ENCODE assay signal across 8 cellular contexts in genomic region chr9:6049798-6050197, GRCh38. TPM values are rescaled to one million over a fixed set of nuclear protein-coding genes. Genes with fewer than 3 reads are reported as not detected.
DNase-seq lines count a peak whose midpoint lies in the region; ATAC-seq and TF ChIP-seq lines count a peak whose summit lies in the region.

No MANE protein-coding gene starts in this region.

- DNase-seq in NOMO-1 treated with DMSO at 0.1 percent for 48 hours (lab: John Stamatoyannopoulos, UW; ENCODE audit: unreplicated experiment) = peak; percentile 5
- DNase-seq in NOMO-1 (lab: John Stamatoyannopoulos, UW; ENCODE audit: unreplicated experiment in 2 of 2) = no peak
- peak; percentile 35 for DNase-seq in HCT116 (ENCODE audit: low read depth, low spot score)
- peak; percentile 76 for DNase-seq in RPMI8226
- DNase-seq in foreskin fibroblast = no peak
- no peak for DNase-seq in left ventricle myocardium superior
- no peak for DNase-seq in stomach
- no peak for DNase-seq in DMS79 treated with DMSO at 0.1 percent for 48 hours (lab: John Stamatoyannopoulos, UW)

- H3K4me2 ChIP-seq in HCT116 (ENCODE audit: low read length) = no peak overlapping the region

- H3K27me3 ChIP-seq in HCT116 (ENCODE audit: insufficient read depth, low read length) (no peaks in the 10 kb centered on the region), stomach (peaks cover 0 to 15% (median 0%) of the 10 kb centered on the region in 3 donors)

- TF ChIP-seq POLR2A in HCT116 (IDR thresholded peaks at IDR 0.05; ENCODE audit: borderline replicate concordance, extremely low read depth, insufficient read depth, insufficient read length) (no peak), stomach (IDR thresholded peaks at IDR 0.05) (no peak)

- H3K4me1 ChIP-seq in HCT116 (ENCODE audit: control insufficient read depth in 1 of 2, insufficient read depth in 2 of 2, low read length in 2 of 2) (no peaks in the 10 kb centered on the region), stomach (peaks cover 0 to 5% (median 2%) of the 10 kb centered on the region in 4 donors)

- intact Hi-C loops in HCT116 (cut with micrococcal nuclease) = loop anchor here (1.0 to 10.0 kb wide), 3 partner anchors 145 to 625 kb away; no protein-coding TSS in a partner anchor
- intact Hi-C loops in left ventricle myocardium superior (cut with micrococcal nuclease) = loop anchor here (10.0 kb wide), 1 partner anchor 255 kb away; no protein-coding TSS in a partner anchor
- intact Hi-C loops in stomach (cut with DNase I; ENCODE audit: low total_unique reads) = loop anchor here (5.0 to 10.0 kb wide), 2 partner anchors 162 to 265 kb away; no protein-coding TSS in a partner anchor

- ATAC-seq in HCT116 (peak; percentile 62; the same call in 1 of the 2 replicates), left ventricle myocardium superior (no peak)

- no TSS peak for BruUV-seq in HCT116 (replicated peaks; lab: Mats Ljungman, UMichigan)

- H3K79me2 ChIP-seq in HCT116 (ENCODE audit: insufficient read depth, low read length) = no peaks in the 10 kb centered on the region

- H3K36me3 ChIP-seq in HCT116 (ENCODE audit: control insufficient read depth in 1 of 2, insufficient read depth in 2 of 2, low read length in 2 of 2) = no peaks in the 10 kb centered on the region
- H3K36me3 ChIP-seq in stomach = no peaks in the 10 kb centered on the region

- RAD21 ChIA-PET in HCT116 (lab: Charles Lee; ENCODE audit: low non-redundant PET in 1 of 2, low total read pairs in 2 of 2, uncharacterized antibody in 2 of 2, unreplicated experiment in 2 of 2) = no interaction called here

- H3K9ac ChIP-seq in HCT116 (ENCODE audit: low read length) = no peak overlapping the region

- no peak overlapping the region for H3K4me3 ChIP-seq in HCT116 (replicated peaks in 1 of 2; ENCODE audit: low read depth in 1 of 2, low read length in 2 of 2)
- H3K4me3 ChIP-seq in foreskin fibroblast (ENCODE audit: low read depth in 1 of 2, low read length in 2 of 2) = no peak overlapping the region
- H3K4me3 ChIP-seq in stomach = no peak overlapping the region

- no peaks in the 10 kb centered on the region for H3K9me2 ChIP-seq in HCT116 (ENCODE audit: insufficient read depth)

- CTCF ChIA-PET in HCT116 (lab: Charles Lee) = interaction anchor here (1.7 kb wide), 1 partner anchor 256 kb away, joined by 6 read pairs; no protein-coding TSS in a partner anchor

- WGBS in stomach, 5 donors = 46 to 70% (median 59%) methylated on average over 1 of the region's 1 CpG

- peak; percentile 61 for TF ChIP-seq RAD21 in HCT116 (IDR thresholded peaks at IDR 0.05; ENCODE audit: low read depth)

- POLR2A ChIA-PET in HCT116 (lab: Charles Lee) = no interaction called here

- TF ChIP-seq EP300 in stomach (IDR thresholded peaks at IDR 0.05) = no peak

- H3K27ac ChIP-seq in HCT116 (ENCODE audit: low read depth, low read length) (no peak overlapping the region), stomach (no peak overlapping the region)

- H2AFZ ChIP-seq in HCT116 (ENCODE audit: low read depth, low read length, poor library complexity, severe bottlenecking) = no peak overlapping the region

- TF ChIP-seq CTCF in HCT116 (IDR thresholded peaks at IDR 0.05 in 2 of 3, conservative IDR thresholded peaks at IDR 0.05 in 1 of 3; ENCODE audit: borderline replicate concordance in 1 of 3, insufficient read depth in 1 of 3, low read depth in 2 of 3, low read length in 2 of 3) (peak; percentile 41 to 67 (median 62); a peak in 4 of 6 replicates), foreskin fibroblast (IDR thresholded peaks at IDR 0.05; ENCODE audit: low read depth, low read length) (peak; percentile 25), stomach (IDR thresholded peaks at IDR 0.05) (peak in 2 of 7 experiments; percentile 14 to 16)

- no peaks in the 10 kb centered on the region for H4K20me1 ChIP-seq in HCT116 (ENCODE audit: insufficient read depth)

- H3K9me3 ChIP-seq in HCT116 (ENCODE audit: control insufficient read depth in 1 of 2, insufficient read depth in 1 of 2, low read depth in 1 of 2, low read length in 2 of 2) (no peaks in the 10 kb centered on the region), stomach (no peaks in the 10 kb centered on the region)

TF ChIP-seq in HCT116, 20 proteins besides CTCF, POLR2A, EP300 and RAD21:
- TF ChIP-seq POLR2AphosphoS5 (IDR thresholded peaks at IDR 0.05; ENCODE audit: low read depth, low read length) (no peak), FOSL1 (IDR thresholded peaks at IDR 0.05; ENCODE audit: low read depth) (no peak), EZH2phosphoT487 (IDR thresholded peaks at IDR 0.05; ENCODE audit: borderline replicate concordance) (no peak), REST (IDR thresholded peaks at IDR 0.05; ENCODE audit: low read depth) (no peak), EGR1 (IDR thresholded peaks at IDR 0.05; ENCODE audit: low read depth) (no peak), CBX3 (IDR thresholded peaks at IDR 0.05; ENCODE audit: low read depth) (no peak), ELF1 (IDR thresholded peaks at IDR 0.05; ENCODE audit: borderline replicate concordance, low read depth) (no peak), ATF3 (IDR thresholded peaks at IDR 0.05) (no peak), YY1 (IDR thresholded peaks at IDR 0.05; ENCODE audit: extremely low read depth, insufficient replicate concordance, low read depth, low read length) (no peak), ZFX (IDR thresholded peaks at IDR 0.05) (no peak), CEBPB (IDR thresholded peaks at IDR 0.05; ENCODE audit: low read depth) (no peak), EZH2 (IDR thresholded peaks at IDR 0.05) (no peak), SIN3A (IDR thresholded peaks at IDR 0.05; ENCODE audit: low read depth) (no peak), JUND (IDR thresholded peaks at IDR 0.05) (no peak)
- TF ChIP-seq, protein P1, sequence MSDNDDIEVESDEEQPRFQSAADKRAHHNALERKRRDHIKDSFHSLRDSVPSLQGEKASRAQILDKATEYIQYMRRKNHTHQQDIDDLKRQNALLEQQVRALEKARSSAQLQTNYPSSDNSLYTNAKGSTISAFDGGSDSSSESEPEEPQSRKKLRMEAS (IDR thresholded peaks at IDR 0.05) = no peak

RNA-seq across cellular contexts. Expression of gene RANBP6, which starts 34.4 kb away (rescaled TPM):
- total RNA-seq in HCT116 (2021; ENCODE audit: unreplicated experiment) (12.7 TPM), left ventricle myocardium superior (22.6 TPM), stomach (10 to 100 TPM in 3 of 5 donors, 1 to 10 TPM in 2; 1.7 to 34.8 (median 11.6) TPM)
- polyA plus RNA-seq in HCT116 (2012) = 7.7 and 8.7 TPM in 2 replicates
- 1 to 10 TPM; 3.7 to 7.1 (median 3.7) TPM for polyA plus RNA-seq in stomach

Comparison
In these comparisons a context has a peak if more than half of its experiments do, and no peak if none do; other contexts are left out.
1. DNase-seq: peak in NOMO-1 treated with DMSO at 0.1 percent for 48 hours (single experiment), HCT116 (single experiment) and RPMI8226 (single experiment); none in NOMO-1 (0 of 2), foreskin fibroblast (0 of 2), left ventricle myocardium superior (single experiment), stomach (single experiment) and DMS79 treated with DMSO at 0.1 percent for 48 hours (single experiment).